In the genomic region with DNA sequence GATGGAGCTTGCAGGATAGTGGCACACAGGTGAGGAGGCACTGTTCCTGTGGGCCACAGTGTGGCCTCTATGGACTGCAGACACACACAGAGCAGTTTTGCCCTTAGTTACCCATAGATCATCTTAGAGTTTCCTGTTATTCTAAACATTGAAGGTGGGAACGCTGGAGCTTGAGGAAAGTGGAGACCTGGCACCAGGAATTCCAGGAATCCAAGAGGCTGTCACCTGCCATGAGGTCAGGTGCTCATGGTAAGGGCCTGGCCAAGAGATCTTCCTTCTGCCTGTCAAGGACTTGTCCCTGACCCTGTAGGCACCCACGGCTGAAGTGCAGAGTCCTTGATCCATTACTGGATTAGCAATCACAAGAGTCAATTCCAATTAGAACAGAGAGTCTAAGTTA, we compare ENCODE assay signal across 17 cellular contexts.
DNase-seq lines count a peak whose midpoint lies in the region; ATAC-seq and TF ChIP-seq lines count a peak whose summit lies in the region.
"Had no signal": no experiment of that assay in that cellular context is flagged by ENCODE, and none has a peak within 500 bp of the region (broad histone marks: within the 10 kb centered on the region; RNA-seq: fewer than 3 reads in every experiment).

No MANE protein-coding gene starts in this region.

- H3K36me3 Mint-ChIP-seq in endothelial cell (ENCODE audit: low read depth, unreplicated experiment), result no peaks in the 10 kb centered on the region
- no peaks in the 10 kb centered on the region for H3K36me3 Mint-ChIP-seq in activated naive CD8-positive, alpha-beta T cell treated with anti-CD3 and anti-CD28 coated beads for 36 hours
- H3K36me3 Mint-ChIP-seq: naive B cell had no signal

- H3K4me2 ChIP-seq in SK-N-SH, result peak overlapping the region; percentile 49; the same call in 1 of the 2 replicates
- H3K4me2 ChIP-seq: BLaER1 had no signal

- no peaks in the 10 kb centered on the region for H3K9me2 ChIP-seq in SK-N-SH

- 100% methylated on average over 2 of the region's 2 CpGs for WGBS in SK-N-SH (ENCODE audit: low lambda C conversion rate)

- peaks cover 1% of the 10 kb centered on the region for H3K27me3 Mint-ChIP-seq in endothelial cell (ENCODE audit: unreplicated experiment)
- H3K27me3 Mint-ChIP-seq in activated naive CD8-positive, alpha-beta T cell treated with anti-CD3 and anti-CD28 coated beads for 36 hours, result peaks cover 17% of the 10 kb centered on the region

- peak overlapping the region; percentile 11 for H3K27ac Mint-ChIP-seq in endothelial cell (ENCODE audit: unreplicated experiment)
- H3K27ac Mint-ChIP-seq in activated naive CD8-positive, alpha-beta T cell treated with anti-CD3 and anti-CD28 coated beads for 36 hours, result no peak overlapping the region

- H3K4me3 Mint-ChIP-seq in endothelial cell (ENCODE audit: unreplicated experiment), result no peak overlapping the region
- H3K4me3 Mint-ChIP-seq in activated naive CD8-positive, alpha-beta T cell treated with anti-CD3 and anti-CD28 coated beads for 36 hours, result no peak overlapping the region
- H3K4me3 Mint-ChIP-seq: naive B cell had no signal

- no peaks in the 10 kb centered on the region for H4K20me1 ChIP-seq in SK-N-SH (ENCODE audit: insufficient read depth)
- H4K20me1 ChIP-seq: BLaER1 had no signal

- H3K4me1 Mint-ChIP-seq in endothelial cell (ENCODE audit: unreplicated experiment), result peaks cover 9% of the 10 kb centered on the region
- peaks cover 12% of the 10 kb centered on the region for H3K4me1 Mint-ChIP-seq in activated naive CD8-positive, alpha-beta T cell treated with anti-CD3 and anti-CD28 coated beads for 36 hours

- H3K4me1 ChIP-seq in SK-N-SH (ENCODE audit: control insufficient read depth in 1 of 2, insufficient read depth in 2 of 2, low read depth in 1 of 2, low read length in 1 of 2) (peaks cover 24 to 34% of the 10 kb centered on the region in 2 experiments), neutrophil (ENCODE audit: control insufficient read depth in 1 of 2, insufficient read depth in 1 of 2, low read depth in 1 of 2, low read length in 1 of 2) (peaks cover 78 to 79% of the 10 kb centered on the region in 2 experiments), tibial artery (peaks cover 0 to 99% (median 70%) of the 10 kb centered on the region in 4 donors)
- H3K4me1 ChIP-seq: BLaER1 had no signal

- TF ChIP-seq EP300 in SK-N-SH (IDR thresholded peaks at IDR 0.05; ENCODE audit: borderline replicate concordance in 1 of 2, low read depth in 1 of 2, low read length in 1 of 2), result no peak

- H3K36me3 ChIP-seq in SK-N-SH (replicated peaks in 1 of 2; ENCODE audit: control insufficient read depth in 1 of 2, insufficient read depth in 2 of 2, low read length in 1 of 2), result no peaks in the 10 kb centered on the region
- H3K36me3 ChIP-seq in neutrophil, result no peaks in the 10 kb centered on the region
- no peaks in the 10 kb centered on the region for H3K36me3 ChIP-seq in tibial artery
- H3K36me3 ChIP-seq: BLaER1 had no signal

- no peak for ATAC-seq in SK-N-SH treated with all-trans-retinoic acid at 6 μM for 48 hours

- no peaks in the 10 kb centered on the region for H3K9me3 Mint-ChIP-seq in endothelial cell (ENCODE audit: unreplicated experiment)
- H3K9me3 Mint-ChIP-seq in activated naive CD8-positive, alpha-beta T cell treated with anti-CD3 and anti-CD28 coated beads for 36 hours, result no peaks in the 10 kb centered on the region
- H3K9me3 Mint-ChIP-seq: naive B cell had no signal

- DNase-seq in SK-N-SH (no peak), endothelial cell (ENCODE audit: low spot score) (no peak), tibial artery (no peak), foreskin melanocyte (no peak), COLO668 (lab: John Stamatoyannopoulos, UW; ENCODE audit: unreplicated experiment) (no peak)
- no peak for DNase-seq in activated naive CD8-positive, alpha-beta T cell treated with anti-CD3 and anti-CD28 coated beads for 36 hours
- DNase-seq: 8988T; activated CD4-positive, CD25-positive, alpha-beta regulatory T cell; activated CD8-positive, alpha-beta memory T cell treated with anti-CD3 and anti-CD28 coated beads for 24 hours; DMS53; naive B cell; NCI-H187; SHP77; T-helper 2 cell had no signal

- H3K79me2 ChIP-seq in SK-N-SH (ENCODE audit: insufficient read depth), result no peaks in the 10 kb centered on the region

- no peak overlapping the region for H3K4me3 ChIP-seq in SK-N-SH (ENCODE audit: low read depth in 2 of 2, low read length in 1 of 2)
- peak overlapping the region in 1 of 2 experiments; percentile 53 for H3K4me3 ChIP-seq in neutrophil (ENCODE audit: low read depth in 1 of 2, low read length in 1 of 2)
- no peak overlapping the region for H3K4me3 ChIP-seq in tibial artery
- H3K4me3 ChIP-seq: BLaER1 had no signal

- H3K27me3 ChIP-seq in SK-N-SH (ENCODE audit: insufficient read depth) (no peaks in the 10 kb centered on the region), neutrophil (no peaks in the 10 kb centered on the region), tibial artery (no peaks in the 10 kb centered on the region)
- H3K27me3 ChIP-seq: BLaER1 had no signal

- H3K27ac ChIP-seq in SK-N-SH (ENCODE audit: low read depth in 2 of 2, low read length in 1 of 2) (peak overlapping the region in 1 of 2 experiments; percentile 65; a peak in 2 of 4 replicates), neutrophil (peak overlapping the region; percentile 91), tibial artery (peak overlapping the region; percentile 87 to 91)
- H3K27ac ChIP-seq: BLaER1 had no signal

- TF ChIP-seq RAD21 in SK-N-SH (IDR thresholded peaks at IDR 0.05; ENCODE audit: low read length), result no peak

- H3K9me3 ChIP-seq in SK-N-SH (no peaks in the 10 kb centered on the region), neutrophil (no peaks in the 10 kb centered on the region), tibial artery (no peaks in the 10 kb centered on the region)
- H3K9me3 ChIP-seq: BLaER1 had no signal

- peaks cover 7% of the 10 kb centered on the region for H3F3A ChIP-seq in SK-N-SH (replicated peaks; ENCODE audit: insufficient read depth)

- H3K9ac ChIP-seq in SK-N-SH, result no peak overlapping the region
- H3K9ac ChIP-seq: BLaER1 had no signal

- POLR2A ChIA-PET in SK-N-SH (lab: Yijun Ruan, JAX), result no interaction called here

- no peak overlapping the region for H2AFZ ChIP-seq in SK-N-SH (ENCODE audit: low read depth)

- intact Hi-C loops in tibial artery (cut with DNase I; ENCODE audit: low total_unique reads), result no loop called here

- no peak for TF ChIP-seq CTCF in SK-N-SH (IDR thresholded peaks at IDR 0.05)
- no peak for TF ChIP-seq CTCF in endothelial cell (IDR thresholded peaks at IDR 0.05; ENCODE audit: unreplicated experiment)
- no peak for TF ChIP-seq CTCF in neutrophil (IDR thresholded peaks at IDR 0.05)
- no peak for TF ChIP-seq CTCF in tibial artery (IDR thresholded peaks at IDR 0.05)

- CTCF ChIA-PET in SK-N-SH (lab: Yijun Ruan, JAX), result interaction anchor here (1.1 kb wide), 1 partner anchor 48 kb away, joined by 3 read pairs; no protein-coding TSS in a partner anchor

TF ChIP-seq in SK-N-SH, 30 proteins besides CTCF, POLR2A, EP300 and RAD21 (continues in another document):
- TF ChIP-seq, protein P1, sequence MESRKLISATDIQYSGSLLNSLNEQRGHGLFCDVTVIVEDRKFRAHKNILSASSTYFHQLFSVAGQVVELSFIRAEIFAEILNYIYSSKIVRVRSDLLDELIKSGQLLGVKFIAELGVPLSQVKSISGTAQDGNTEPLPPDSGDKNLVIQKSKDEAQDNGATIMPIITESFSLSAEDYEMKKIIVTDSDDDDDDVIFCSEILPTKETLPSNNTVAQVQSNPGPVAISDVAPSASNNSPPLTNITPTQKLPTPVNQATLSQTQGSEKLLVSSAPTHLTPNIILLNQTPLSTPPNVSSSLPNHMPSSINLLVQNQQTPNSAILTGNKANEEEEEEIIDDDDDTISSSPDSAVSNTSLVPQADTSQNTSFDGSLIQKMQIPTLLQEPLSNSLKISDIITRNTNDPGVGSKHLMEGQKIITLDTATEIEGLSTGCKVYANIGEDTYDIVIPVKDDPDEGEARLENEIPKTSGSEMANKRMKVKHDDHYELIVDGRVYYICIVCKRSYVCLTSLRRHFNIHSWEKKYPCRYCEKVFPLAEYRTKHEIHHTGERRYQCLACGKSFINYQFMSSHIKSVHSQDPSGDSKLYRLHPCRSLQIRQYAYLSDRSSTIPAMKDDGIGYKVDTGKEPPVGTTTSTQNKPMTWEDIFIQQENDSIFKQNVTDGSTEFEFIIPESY (IDR thresholded peaks at IDR 0.05; ENCODE audit: borderline replicate concordance, low read depth), result no peak
- no peak for TF ChIP-seq GABPA (IDR thresholded peaks at IDR 0.05; ENCODE audit: low read depth)
- no peak for TF ChIP-seq CHD2 (IDR thresholded peaks at IDR 0.05; ENCODE audit: low read length, partially characterized antibody)
- TF ChIP-seq FOSL2 (IDR thresholded peaks at IDR 0.05; ENCODE audit: borderline replicate concordance, low read depth), result no peak
- no peak for TF ChIP-seq EZH2phosphoT487 (IDR thresholded peaks at IDR 0.05; ENCODE audit: borderline replicate concordance, low read depth)

TF ChIP-seq in SK-N-SH treated with all-trans-retinoic acid at 6 μM for 48 hours, 23 proteins besides CTCF, POLR2A, EP300 and RAD21:
- TF ChIP-seq TOX (CRISPR knock-in tag; IDR thresholded peaks at IDR 0.05; ENCODE audit: borderline replicate concordance), result no peak
- no peak for TF ChIP-seq CREB5 (CRISPR knock-in tag; IDR thresholded peaks at IDR 0.05; ENCODE audit: low read depth)
- no peak for TF ChIP-seq GLIS3 (CRISPR knock-in tag; IDR thresholded peaks at IDR 0.05)
- no peak for TF ChIP-seq OSR1 (CRISPR knock-in tag; IDR thresholded peaks at IDR 0.05)
